Comparison of ENCODE assay signal across 11 cellular contexts in genomic region chr9:22427226-22427880, GRCh38. TPM values are rescaled to one million over a fixed set of nuclear protein-coding genes. Genes with fewer than 3 reads are reported as not detected.
"Had no signal": no experiment of that assay in that cellular context is flagged by ENCODE, and none has a peak within 500 bp of the region (broad histone marks: within the 10 kb centered on the region; RNA-seq: fewer than 3 reads in every experiment).

No MANE protein-coding gene starts in this region.

- ATAC-seq: GM23338, HCT116 had no signal

- H3K9ac ChIP-seq: GM23248 had no signal

- H3K4me3 ChIP-seq: GM23248, GM23338, HAP-1 had no signal

- H3K27ac ChIP-seq: GM23248 had no signal

- H3K9me3 ChIP-seq: HAP-1 had no signal

- H2AFZ ChIP-seq: GM23248, GM23338 had no signal

- H3K36me3 ChIP-seq: HAP-1 had no signal

- DNase-seq: GM23248, GOT3, H7, H9, HCEC 1CT, HFFc6 had no signal

- H3K4me2 ChIP-seq: GM23338 had no signal

- FAIRE-seq: H1, H54 had no signal

RNA-seq across cellular contexts. Expression of gene DMRTA1, which starts 19.3 kb away (rescaled TPM):
- total RNA-seq: HFFc6 had no signal
- polyA plus RNA-seq: GM23248 had no signal
